ENCODE assay signal across 23 cellular contexts in the genomic region with DNA sequence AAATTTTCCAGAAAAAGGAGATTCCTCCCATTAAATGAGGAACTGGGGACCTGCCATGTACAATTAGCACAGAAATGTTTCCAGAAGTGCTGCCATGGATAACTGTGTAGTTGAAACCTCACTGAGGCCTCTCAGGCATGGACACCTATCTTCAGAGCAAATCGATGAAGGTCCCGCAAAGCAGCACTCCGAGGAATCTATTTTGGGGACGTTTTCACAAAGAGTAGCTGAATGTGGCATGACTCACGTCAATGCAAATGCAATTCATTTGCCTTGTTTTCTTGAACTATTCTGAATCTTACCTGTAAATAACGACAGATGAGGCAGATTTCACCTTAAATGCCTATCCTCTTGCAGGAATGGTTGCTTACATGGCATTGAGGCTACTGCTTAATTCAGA.
"Had no signal": no experiment of that assay in that cellular context is flagged by ENCODE, and none has a peak within 500 bp of the region (broad histone marks: within the 10 kb centered on the region; RNA-seq: fewer than 3 reads in every experiment).

No MANE protein-coding gene starts in this region.

- DNase-seq: dorsolateral prefrontal cortex; effector CD4-positive, alpha-beta T cell; hypothalamus; immature natural killer cell; islet precursor cell; kidney glomerular epithelial cell; left colon; left ventricle myocardium inferior; lower lobe of right lung; natural killer cell; occipital lobe; ovary; posterior cingulate gyrus; psoas muscle; right cardiac atrium; spleen; stimulated activated CD4-positive, alpha-beta T cell treated with anti-CD3 and anti-CD28 coated beads, Interleukin-2, amount 100 ng/mL, for 48 hours; stimulated activated naive B cell treated with anti-CD40 and anti-IgM and Interleukin-4, amounts not matched to agents 10 μg/mL and 1 μg/mL and 100 μg/mL, for 72 hours; stomach; thyroid gland; trophoblast cell had no signal

- ATAC-seq: left colon; lower lobe of right lung; natural killer cell; psoas muscle; right cardiac atrium; stimulated activated naive B cell treated with anti-CD40 and anti-IgM and Interleukin-4, amounts not matched to agents 10 μg/mL and 1 μg/mL and 100 μg/mL, for 72 hours had no signal

- H3K27me3 ChIP-seq: dorsolateral prefrontal cortex, ovary, spleen, stomach, thyroid gland, vagina had no signal

- H3K36me3 ChIP-seq: left ventricle myocardium inferior, lower lobe of right lung, ovary, vagina had no signal

- H3K27ac ChIP-seq: dorsolateral prefrontal cortex, left ventricle myocardium inferior, lower lobe of right lung, ovary, psoas muscle, skin epidermis, stomach, thyroid gland, vagina had no signal

- H3K9me3 ChIP-seq: left ventricle myocardium inferior, lower lobe of right lung, ovary, psoas muscle, spleen, stomach, thyroid gland, vagina had no signal

- H3K4me1 ChIP-seq: left ventricle myocardium inferior, lower lobe of right lung, psoas muscle had no signal

- H3K4me3 ChIP-seq: dorsolateral prefrontal cortex, left ventricle myocardium inferior, lower lobe of right lung, ovary, psoas muscle, skin epidermis, spleen, stomach, thyroid gland, vagina had no signal
